ENCODE assay signal across 29 cellular contexts in genomic region chr7:8117195-8117594, GRCh38.
DNase-seq lines count a peak whose midpoint lies in the region; ATAC-seq, FAIRE-seq and TF ChIP-seq lines count a peak whose summit lies in the region.
"Had no signal": no experiment of that assay in that cellular context is flagged by ENCODE, and none has a peak within 500 bp of the region (broad histone marks: within the 10 kb centered on the region; RNA-seq: fewer than 3 reads in every experiment).

No MANE protein-coding gene starts in this region.

- FAIRE-seq in GM19239 (lab: Jason Lieb, UNC) = peak; percentile 81

- no peak for DNase-seq in activated T-cell treated with anti-CD3 and anti-CD28 coated beads, Interleukin-2, amount 50 U/mL, for 72 hours
- DNase-seq in activated T-cell treated with anti-CD3 and anti-CD28 coated beads, Interleukin-2, amount 50 U/mL, for 1 hour = no peak
- no peak for DNase-seq in GM19239 (ENCODE audit: insufficient read length, low spot score)
- DNase-seq in NB4 (ENCODE audit: low read depth) = peak; percentile 15
- DNase-seq in stimulated activated naive CD8-positive, alpha-beta T cell treated with anti-CD3 and anti-CD28 coated beads, Interleukin-15, Interleukin-2, amounts not matched to agents 100 U/mL and 50 U/mL, for 24 hours = no peak
- DNase-seq in colonic mucosa = no peak
- DNase-seq in brain microvascular endothelial cell = no peak
- DNase-seq: activated CD4-positive, alpha-beta T cell treated with anti-CD3 and anti-CD28 coated beads, Interleukin-2, amount 50 U/mL, for 4 hours; activated naive CD4-positive, alpha-beta T cell treated with anti-CD3 and anti-CD28 coated beads, Interleukin-2, amount 10 ng/mL, durations not matched to agents 7 days and 5 days; effector memory CD8-positive, alpha-beta T cell; esophagus squamous epithelium; GF-D8; left cardiac atrium; natural killer cell; NCI-H2029; NCI-H226; NCI-H82; ovary; PC-9; right cardiac atrium; SJCRH30; stimulated activated CD8-positive, alpha-beta memory T cell treated with anti-CD3 and anti-CD28 coated beads, Interleukin-4, amount 100 ng/mL, for 48 hours; T-helper 17 cell had no signal

- H3K27me3 Mint-ChIP-seq in activated T-cell treated with anti-CD3 and anti-CD28 coated beads, Interleukin-2, amount 50 U/mL, for 72 hours (ENCODE audit: low read depth) = no peaks in the 10 kb centered on the region
- H3K27me3 Mint-ChIP-seq: activated naive CD4-positive, alpha-beta T cell treated with anti-CD3 and anti-CD28 coated beads, Interleukin-2, amount 10 ng/mL, durations not matched to agents 7 days and 5 days; effector memory CD8-positive, alpha-beta T cell; IgD-negative memory B cell; T-helper 17 cell had no signal

- intact Hi-C loops in colonic mucosa (cut with DNase I) = no loop called here

- peak; percentile 45 to 51 for ATAC-seq in activated T-cell treated with anti-CD3 and anti-CD28 coated beads, Interleukin-2, amount 50 U/mL, for 72 hours (replicated peaks in 1 of 2)
- peak; percentile 55 for ATAC-seq in stimulated activated naive CD8-positive, alpha-beta T cell treated with anti-CD3 and anti-CD28 coated beads, Interleukin-15, Interleukin-2, amounts not matched to agents 100 U/mL and 50 U/mL, for 24 hours
- no peak for ATAC-seq in HG03045 (IDR thresholded peaks at IDR 0.05; ENCODE audit: unreplicated experiment)
- ATAC-seq: effector memory CD8-positive, alpha-beta T cell; left cardiac atrium; natural killer cell; right cardiac atrium; T-helper 17 cell had no signal

- H3K36me3 ChIP-seq in colonic mucosa = no peaks in the 10 kb centered on the region
- H3K36me3 ChIP-seq in brain microvascular endothelial cell (replicated peaks) = no peaks in the 10 kb centered on the region
- H3K36me3 ChIP-seq: esophagus squamous epithelium, ovary, SJCRH30, suprapubic skin, vagina had no signal

- H3K4me1 ChIP-seq in colonic mucosa = no peaks in the 10 kb centered on the region
- H3K4me1 ChIP-seq: esophagus squamous epithelium, SJCRH30, suprapubic skin, vagina had no signal

- TF ChIP-seq POLR2A in NB4 (IDR thresholded peaks at IDR 0.05; ENCODE audit: extremely low read depth, insufficient read length) = no peak

- H3K4me3 ChIP-seq in NB4 (ENCODE audit: low read depth, low read length) (no peak overlapping the region), colonic mucosa (no peak overlapping the region), brain microvascular endothelial cell (ENCODE audit: low read depth, low read length) (no peak overlapping the region)
- H3K4me3 ChIP-seq: BLaER1 treated with 17β-estradiol and CSF1 and Interleukin-3, amounts not matched to agents 10 nM and 100 nM; esophagus squamous epithelium; ovary; PC-9; SJCRH30; suprapubic skin; vagina had no signal

- H3K4me3 Mint-ChIP-seq in activated T-cell treated with anti-CD3 and anti-CD28 coated beads, Interleukin-2, amount 50 U/mL, for 72 hours = no peak overlapping the region
- H3K4me3 Mint-ChIP-seq: activated naive CD4-positive, alpha-beta T cell treated with anti-CD3 and anti-CD28 coated beads, Interleukin-2, amount 10 ng/mL, durations not matched to agents 7 days and 5 days; T-helper 17 cell had no signal

- no peak overlapping the region for H3K9ac ChIP-seq in colonic mucosa (ENCODE audit: low read depth in 2 of 2, low read length in 2 of 2)
- H3K9ac ChIP-seq: BLaER1 treated with 17β-estradiol and CSF1 and Interleukin-3, amounts not matched to agents 10 nM and 100 nM had no signal

- H3K27me3 ChIP-seq in colonic mucosa (no peaks in the 10 kb centered on the region), brain microvascular endothelial cell (replicated peaks) (no peaks in the 10 kb centered on the region)
- H3K27me3 ChIP-seq: BLaER1 treated with 17β-estradiol and CSF1 and Interleukin-3, amounts not matched to agents 10 nM and 100 nM; esophagus squamous epithelium; ovary; SJCRH30; suprapubic skin; vagina had no signal

- peak overlapping the region; percentile 3 for H3K27ac Mint-ChIP-seq in activated T-cell treated with anti-CD3 and anti-CD28 coated beads, Interleukin-2, amount 50 U/mL, for 72 hours
- H3K27ac Mint-ChIP-seq: activated naive CD4-positive, alpha-beta T cell treated with anti-CD3 and anti-CD28 coated beads, Interleukin-2, amount 10 ng/mL, durations not matched to agents 7 days and 5 days; effector memory CD8-positive, alpha-beta T cell; IgD-negative memory B cell; natural killer cell; T-helper 17 cell had no signal

- in situ Hi-C loops in brain microvascular endothelial cell (cut with HindIII; ENCODE audit: low pct_ligation_motif_present, low sequenced_read_pairs) = no loop called here

- H3K9me3 ChIP-seq in colonic mucosa = no peaks in the 10 kb centered on the region
- H3K9me3 ChIP-seq: esophagus squamous epithelium, ovary, SJCRH30, suprapubic skin, vagina had no signal

- no peak overlapping the region for H3K27ac ChIP-seq in colonic mucosa
- H3K27ac ChIP-seq in brain microvascular endothelial cell = no peak overlapping the region
- H3K27ac ChIP-seq: BLaER1 treated with 17β-estradiol and CSF1 and Interleukin-3, amounts not matched to agents 10 nM and 100 nM; esophagus squamous epithelium; ovary; PC-9; SJCRH30; suprapubic skin; vagina; VCaP had no signal

- H3K36me3 Mint-ChIP-seq in activated T-cell treated with anti-CD3 and anti-CD28 coated beads, Interleukin-2, amount 50 U/mL, for 72 hours (ENCODE audit: insufficient read depth in 2 of 2) = peaks cover 3 to 5% of the 10 kb centered on the region in 2 donors
- H3K36me3 Mint-ChIP-seq: IgD-negative memory B cell, natural killer cell had no signal

- TF ChIP-seq CTCF in NB4 (IDR thresholded peaks at IDR 0.05; ENCODE audit: low read depth, low read length) (no peak), colonic mucosa (IDR thresholded peaks at IDR 0.05) (no peak), brain microvascular endothelial cell (IDR thresholded peaks at IDR 0.05; ENCODE audit: low read depth, low read length, missing control alignments) (no peak)

- H3K9me3 Mint-ChIP-seq in activated T-cell treated with anti-CD3 and anti-CD28 coated beads, Interleukin-2, amount 50 U/mL, for 72 hours = peaks cover 3% of the 10 kb centered on the region in 2 donors
- H3K9me3 Mint-ChIP-seq: effector memory CD8-positive, alpha-beta T cell; natural killer cell had no signal

- H3K4me1 Mint-ChIP-seq in activated T-cell treated with anti-CD3 and anti-CD28 coated beads, Interleukin-2, amount 50 U/mL, for 72 hours (ENCODE audit: low read depth) = peaks cover 69% of the 10 kb centered on the region
